Comparison of ENCODE assay signal across 1 cellular context in the genomic region with DNA sequence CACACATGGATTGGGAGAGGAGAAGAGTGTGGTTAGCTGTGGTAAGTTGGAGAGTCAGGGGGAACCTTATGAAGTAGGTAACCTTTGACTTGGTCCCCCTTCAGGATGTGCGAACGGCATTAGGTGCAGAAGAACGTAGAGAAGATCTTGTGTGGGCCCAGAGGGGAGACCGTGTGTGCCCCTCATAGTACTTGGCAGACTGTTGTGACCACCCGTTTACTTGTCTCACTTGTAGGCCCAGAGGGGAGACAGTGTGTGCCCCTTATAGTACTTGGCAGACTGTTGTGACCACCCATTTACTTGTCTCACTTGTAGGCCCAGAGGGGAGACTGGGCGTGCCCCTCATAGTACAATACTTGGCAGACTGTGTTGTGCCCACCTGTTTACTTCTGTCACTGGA.
TF ChIP-seq lines count a peak whose summit lies in the region.

No MANE protein-coding gene starts in this region.

TF ChIP-seq in K562, 482 proteins besides CTCF, POLR2A, EP300 and RAD21:
- TF ChIP-seq RBFOX2 (IDR thresholded peaks at IDR 0.05; ENCODE audit: low read depth, low read length) (peak; percentile 37), PURB (CRISPR knock-in tag; IDR thresholded peaks at IDR 0.05; ENCODE audit: low read depth) (no peak), HDAC2 (IDR thresholded peaks at IDR 0.05) (no peak), ARID2 (IDR thresholded peaks at IDR 0.05) (no peak)
